In genomic region chr4:118909173-118909956, GRCh38 we compare ENCODE assay signal across 31 cellular contexts. TPM values are rescaled to one million over a fixed set of nuclear protein-coding genes. Genes with fewer than 3 reads are reported as not detected.
DNase-seq lines count a peak whose midpoint lies in the region; ATAC-seq and TF ChIP-seq lines count a peak whose summit lies in the region.
"Had no signal": no experiment of that assay in that cellular context is flagged by ENCODE, and none has a peak within 500 bp of the region (broad histone marks: within the 10 kb centered on the region; RNA-seq: fewer than 3 reads in every experiment).

No MANE protein-coding gene starts in this region.

- H3K9me3 Mint-ChIP-seq in MCF 10A (ENCODE audit: unreplicated experiment), result no peaks in the 10 kb centered on the region
- no peaks in the 10 kb centered on the region for H3K9me3 Mint-ChIP-seq in activated CD8-positive, alpha-beta memory T cell treated with anti-CD3 and anti-CD28 coated beads, Interleukin-2, amount 10 ng/mL, durations not matched to agents 7 days and 5 days (ENCODE audit: low read depth)
- H3K9me3 Mint-ChIP-seq: activated CD4-positive, alpha-beta T cell treated with anti-CD3 and anti-CD28 coated beads, Interleukin-2, amount 10 ng/mL, durations not matched to agents 24 days and 14 days; activated naive CD4-positive, alpha-beta T cell treated with anti-CD3 and anti-CD28 coated beads, Interleukin-2, amount 50 U/mL, for 72 hours; stimulated activated effector memory CD8-positive, alpha-beta T cell treated with anti-CD3 and anti-CD28 coated beads, Interleukin-12 subunit alpha, Interleukin-12 subunit beta, amount 100 ng/mL, for 72 hours had no signal

- H3K4me1 ChIP-seq in mammary epithelial cell (ENCODE audit: insufficient read depth, low read length) (no peaks in the 10 kb centered on the region), rectal smooth muscle tissue (ENCODE audit: control insufficient read depth, insufficient read depth, low read length) (peaks cover 37% of the 10 kb centered on the region), uterus (peaks cover 8 to 11% of the 10 kb centered on the region in 2 donors)
- H3K4me1 ChIP-seq: Caco-2 had no signal

- no peak overlapping the region for H3K4me3 Mint-ChIP-seq in MCF 10A (ENCODE audit: unreplicated experiment)
- H3K4me3 Mint-ChIP-seq in activated CD8-positive, alpha-beta memory T cell treated with anti-CD3 and anti-CD28 coated beads, Interleukin-2, amount 10 ng/mL, durations not matched to agents 7 days and 5 days, result no peak overlapping the region
- H3K4me3 Mint-ChIP-seq: activated CD4-positive, alpha-beta T cell treated with anti-CD3 and anti-CD28 coated beads, Interleukin-2, amount 10 ng/mL, durations not matched to agents 24 days and 14 days; CD14-positive monocyte; stimulated activated effector memory CD8-positive, alpha-beta T cell treated with anti-CD3 and anti-CD28 coated beads, Interleukin-12 subunit alpha, Interleukin-12 subunit beta, amount 100 ng/mL, for 72 hours had no signal

- no peak overlapping the region for H2AFZ ChIP-seq in mammary epithelial cell (ENCODE audit: low read depth, low read length)

- H3K9me3 ChIP-seq in mammary epithelial cell (replicated peaks; ENCODE audit: insufficient read depth, low read length), result no peaks in the 10 kb centered on the region
- H3K9me3 ChIP-seq in uterus, result no peaks in the 10 kb centered on the region
- H3K9me3 ChIP-seq: Caco-2 had no signal

- ATAC-seq in left cardiac atrium (peak; percentile 40 to 56), left colon (no peak), GM19023 (IDR thresholded peaks at IDR 0.05; ENCODE audit: unreplicated experiment) (no peak)
- no peak for ATAC-seq in activated CD8-positive, alpha-beta memory T cell treated with anti-CD3 and anti-CD28 coated beads, Interleukin-2, amount 10 ng/mL, durations not matched to agents 7 days and 5 days
- ATAC-seq: activated naive CD4-positive, alpha-beta T cell treated with anti-CD3 and anti-CD28 coated beads, Interleukin-2, amount 50 U/mL, for 72 hours; Panc1; stimulated activated effector memory CD8-positive, alpha-beta T cell treated with anti-CD3 and anti-CD28 coated beads, Interleukin-12 subunit alpha, Interleukin-12 subunit beta, amount 100 ng/mL, for 72 hours had no signal

- H3K27ac Mint-ChIP-seq in MCF 10A (ENCODE audit: low read depth, unreplicated experiment), result peak overlapping the region; percentile 55
- H3K27ac Mint-ChIP-seq in activated CD8-positive, alpha-beta memory T cell treated with anti-CD3 and anti-CD28 coated beads, Interleukin-2, amount 10 ng/mL, durations not matched to agents 7 days and 5 days, result no peak overlapping the region
- H3K27ac Mint-ChIP-seq: activated CD4-positive, alpha-beta T cell treated with anti-CD3 and anti-CD28 coated beads, Interleukin-2, amount 10 ng/mL, durations not matched to agents 24 days and 14 days; activated naive CD4-positive, alpha-beta T cell treated with anti-CD3 and anti-CD28 coated beads, Interleukin-2, amount 50 U/mL, for 72 hours; CD14-positive monocyte; progenitor cell of endocrine pancreas; stimulated activated effector memory CD8-positive, alpha-beta T cell treated with anti-CD3 and anti-CD28 coated beads, Interleukin-12 subunit alpha, Interleukin-12 subunit beta, amount 100 ng/mL, for 72 hours had no signal

- CTCF ChIA-PET in MCF 10A (lab: Yijun Ruan, JAX), result interaction anchor here (0.6 to 0.7 kb wide), 2 partner anchors 26 to 135 kb away, joined by 3 to 4 read pairs; no protein-coding TSS in a partner anchor
- CTCF ChIA-PET in mammary epithelial cell (lab: Charles Lee; ENCODE audit: low non-redundant PET), result no interaction called here
- CTCF ChIA-PET in activated CD8-positive, alpha-beta memory T cell treated with anti-CD3 and anti-CD28 coated beads, Interleukin-2, amount 10 ng/mL, durations not matched to agents 7 days and 5 days (lab: Charles Lee), result no interaction called here

- H3K27me3 ChIP-seq in mammary epithelial cell (ENCODE audit: insufficient read depth, low read length), result no peaks in the 10 kb centered on the region
- H3K27me3 ChIP-seq in rectal smooth muscle tissue (ENCODE audit: control insufficient read depth, insufficient read depth, low read length), result no peaks in the 10 kb centered on the region
- H3K27me3 ChIP-seq in uterus, result no peaks in the 10 kb centered on the region

- no peaks in the 10 kb centered on the region for H4K20me1 ChIP-seq in mammary epithelial cell (ENCODE audit: insufficient read depth, low read length)

- H3K36me3 ChIP-seq in mammary epithelial cell (ENCODE audit: insufficient read depth, low read length) (no peaks in the 10 kb centered on the region), rectal smooth muscle tissue (ENCODE audit: control insufficient read depth, insufficient read depth, low read length) (no peaks in the 10 kb centered on the region), uterus (no peaks in the 10 kb centered on the region)

- no TSS peak for BruUV-seq in MCF 10A (replicated peaks; lab: Mats Ljungman, UMichigan)
- no TSS peak for BruUV-seq in mammary epithelial cell (replicated peaks; lab: Mats Ljungman, UMichigan)

- H3K27me3 Mint-ChIP-seq in MCF 10A (ENCODE audit: insufficient read depth, unreplicated experiment), result no peaks in the 10 kb centered on the region
- H3K27me3 Mint-ChIP-seq in activated CD8-positive, alpha-beta memory T cell treated with anti-CD3 and anti-CD28 coated beads, Interleukin-2, amount 10 ng/mL, durations not matched to agents 7 days and 5 days, result peaks cover 36% of the 10 kb centered on the region

- 76% methylated on average over 8 of the region's 8 CpGs for WGBS in mammary epithelial cell (ENCODE audit: low coverage, missing lambda C conversion rate)

- H3K4me3 ChIP-seq in mammary epithelial cell (replicated peaks in 1 of 3; ENCODE audit: insufficient read depth in 1 of 3, low read depth in 2 of 3, low read length in 3 of 3) (no peak overlapping the region), rectal smooth muscle tissue (ENCODE audit: low read length) (no peak overlapping the region), uterus (no peak overlapping the region)

- H3K36me3 Mint-ChIP-seq in MCF 10A (ENCODE audit: insufficient read depth, unreplicated experiment), result no peaks in the 10 kb centered on the region
- H3K36me3 Mint-ChIP-seq in activated CD8-positive, alpha-beta memory T cell treated with anti-CD3 and anti-CD28 coated beads, Interleukin-2, amount 10 ng/mL, durations not matched to agents 7 days and 5 days, result no peaks in the 10 kb centered on the region
- H3K36me3 Mint-ChIP-seq: activated naive CD4-positive, alpha-beta T cell treated with anti-CD3 and anti-CD28 coated beads, Interleukin-2, amount 50 U/mL, for 72 hours; CD14-positive monocyte; stimulated activated effector memory CD8-positive, alpha-beta T cell treated with anti-CD3 and anti-CD28 coated beads, Interleukin-12 subunit alpha, Interleukin-12 subunit beta, amount 100 ng/mL, for 72 hours had no signal

- no peak for DNase-seq in MCF 10A (ENCODE audit: unreplicated experiment)
- no peak for DNase-seq in mammary epithelial cell
- no peak for DNase-seq in left cardiac atrium
- no peak for DNase-seq in uterus
- DNase-seq in left colon, result no peak
- no peak for DNase-seq in activated CD8-positive, alpha-beta memory T cell treated with anti-CD3 and anti-CD28 coated beads, Interleukin-2, amount 10 ng/mL, durations not matched to agents 7 days and 5 days
- DNase-seq: 8988T; activated CD4-positive, alpha-beta T cell treated with anti-CD3 and anti-CD28 coated beads, Interleukin-2, amount 10 ng/mL, durations not matched to agents 24 days and 14 days; activated effector memory CD4-positive, alpha-beta T cell treated with Interleukin-2 at 50 U/mL for 16 hours; activated T-cell treated with anti-CD3 and anti-CD28 coated beads, Interleukin-2, amount 50 U/mL, for 1 hour; amygdala; Caco-2; cortex of kidney; DMS79; effector memory CD4-positive, alpha-beta T cell; HCEC 1CT; mesenchymal stem cell; NCI-H1417; NCI-H2081 treated with DMSO at 0.1 percent for 48 hours; NCI-H345; NCI-H69 had no signal

- intact Hi-C loops in MCF 10A (cut with micrococcal nuclease) (no loop called here), mammary epithelial cell (cut with micrococcal nuclease) (no loop called here), left cardiac atrium (cut with DNase I) (no loop called here), uterus (cut with DNase I; ENCODE audit: low total_unique reads) (no loop called here), left colon (cut with DNase I, micrococcal nuclease) (loop anchor here in 1 of 2 donors (10.0 kb wide), 1 partner anchor 165 kb away; no protein-coding TSS in a partner anchor)

- TF ChIP-seq CTCF in MCF 10A (IDR thresholded peaks at IDR 0.05; ENCODE audit: unreplicated experiment) (no peak), mammary epithelial cell (conservative IDR thresholded peaks at IDR 0.05 in 1 of 2, IDR thresholded peaks at IDR 0.05 in 1 of 2; ENCODE audit: extremely low read depth in 1 of 2, insufficient read depth in 1 of 2, low read depth in 1 of 2, low read length in 2 of 2) (no peak), uterus (IDR thresholded peaks at IDR 0.05) (no peak)

- in situ Hi-C loops in mammary epithelial cell (cut with MboI; ENCODE audit: low sequenced_read_pairs in 2 of 2), result no loop called here

- no peaks in the 10 kb centered on the region for H3K79me2 ChIP-seq in mammary epithelial cell (ENCODE audit: insufficient read depth, low read length)

- H3K4me1 Mint-ChIP-seq in MCF 10A (ENCODE audit: insufficient read depth, unreplicated experiment), result peaks cover 9% of the 10 kb centered on the region
- H3K4me1 Mint-ChIP-seq in activated CD8-positive, alpha-beta memory T cell treated with anti-CD3 and anti-CD28 coated beads, Interleukin-2, amount 10 ng/mL, durations not matched to agents 7 days and 5 days, result no peaks in the 10 kb centered on the region
- H3K4me1 Mint-ChIP-seq: activated CD4-positive, alpha-beta T cell treated with anti-CD3 and anti-CD28 coated beads, Interleukin-2, amount 10 ng/mL, durations not matched to agents 24 days and 14 days; stimulated activated effector memory CD8-positive, alpha-beta T cell treated with anti-CD3 and anti-CD28 coated beads, Interleukin-12 subunit alpha, Interleukin-12 subunit beta, amount 100 ng/mL, for 72 hours had no signal

- POLR2A ChIA-PET in MCF 10A (lab: Yijun Ruan, JAX), result no interaction called here

- H3K9ac ChIP-seq in mammary epithelial cell (ENCODE audit: insufficient read depth, low read length) (no peak overlapping the region), rectal smooth muscle tissue (ENCODE audit: low read length) (no peak overlapping the region)
- H3K9ac ChIP-seq: KMS-11 had no signal

- no peak overlapping the region for H3K4me2 ChIP-seq in mammary epithelial cell (ENCODE audit: insufficient read depth, low read depth, low read length)
- H3K4me2 ChIP-seq: KMS-11 had no signal

- H3K27ac ChIP-seq in mammary epithelial cell (ENCODE audit: insufficient read depth, low read depth, low read length) (no peak overlapping the region), rectal smooth muscle tissue (ENCODE audit: low read depth, low read length) (peak overlapping the region; percentile 65), uterus (peak overlapping the region; percentile 81 to 96)
- H3K27ac ChIP-seq: epithelial cell of prostate, HL-60, KMS-11 had no signal

- no peak for TF ChIP-seq POLR2A in uterus (IDR thresholded peaks at IDR 0.05)

- dilution Hi-C loops in mammary epithelial cell (cut with HindIII; ENCODE audit: low sequenced_read_pairs), result no loop called here

RNA-seq across cellular contexts. Expression of gene SYNPO2, which starts 20.7 kb away (rescaled TPM):
- 0.42 and 0.61 TPM in 2 replicates for total RNA-seq in MCF 10A (2022)
- 10 to 100 TPM in 1 of 2 donors, 1 to 10 TPM in 1; 3.3 to 11.2 TPM for total RNA-seq in mammary epithelial cell
- polyA plus RNA-seq in mammary epithelial cell, result 0.22 TPM
- polyA minus RNA-seq in mammary epithelial cell, result 0.41 TPM
- total RNA-seq in left cardiac atrium, result 10 to 100 TPM; 67.6 to 94.4 TPM
- 100 to 1,000 TPM; 144 to 400 (median 228) TPM for total RNA-seq in uterus
- 100 to 1,000 TPM in 1 of 2 donors, 10 to 100 TPM in 1; 11.8 to 141 TPM for total RNA-seq in left colon
- 1 to 10 TPM in 1 of 2 experiments, under 1 TPM in 1; 0.89 to 1.0 TPM for total RNA-seq in activated CD8-positive, alpha-beta memory T cell treated with anti-CD3 and anti-CD28 coated beads, Interleukin-2, amount 10 ng/mL, durations not matched to agents 7 days and 5 days
- polyA plus RNA-seq: CD14-positive monocyte had no signal

Comparison
In these comparisons a context has a peak if more than half of its experiments do, and no peak if none do; other contexts are left out.
1. ATAC-seq: peak in left cardiac atrium (2 of 2); none in left colon (single experiment), GM19023 (single experiment) and activated CD8-positive, alpha-beta memory T cell treated with anti-CD3 and anti-CD28 coated beads, Interleukin-2, amount 10 ng/mL, durations not matched to agents 7 days and 5 days (single experiment).